16 cellular contexts compared by ENCODE assay signal in the genomic region with DNA sequence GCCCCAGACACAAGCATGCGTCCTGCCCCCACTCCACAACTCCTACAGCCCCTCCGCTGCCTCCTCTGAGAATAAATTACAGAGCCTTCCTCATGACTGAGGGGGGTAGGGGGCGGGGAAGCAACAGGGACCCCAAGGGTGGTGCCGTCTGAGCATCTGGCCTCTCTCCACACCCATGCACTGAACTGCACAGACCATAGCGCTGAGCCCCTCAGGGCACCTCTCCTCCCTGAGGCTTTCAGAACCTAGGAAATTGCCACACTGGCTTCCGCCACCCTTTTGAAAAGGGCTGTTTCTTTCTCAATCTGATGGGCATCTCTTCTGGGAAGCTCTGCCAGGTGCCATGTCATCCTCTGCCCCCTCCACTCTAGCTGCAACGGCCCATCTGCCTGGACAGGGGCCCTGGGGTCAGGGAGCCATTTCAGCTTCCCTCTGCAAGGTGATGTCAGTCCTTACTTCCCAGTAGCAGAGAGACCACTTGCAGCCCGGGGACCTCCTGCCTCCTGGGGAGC. TPM values are rescaled to one million over a fixed set of nuclear protein-coding genes. Genes with fewer than 3 reads are reported as not detected.
DNase-seq lines count a peak whose midpoint lies in the region; ATAC-seq and TF ChIP-seq lines count a peak whose summit lies in the region.
"Had no signal": no experiment of that assay in that cellular context is flagged by ENCODE, and none has a peak within 500 bp of the region (broad histone marks: within the 10 kb centered on the region; RNA-seq: fewer than 3 reads in every experiment).

No MANE protein-coding gene starts in this region.

- ATAC-seq in CD4-positive, CD25-positive, alpha-beta regulatory T cell (ENCODE audit: low read depth in 2 of 2) = no peak
- ATAC-seq in natural killer cell = no peak
- ATAC-seq: stimulated activated memory B cell treated with anti-CD40 and anti-IgM and Interleukin-4, amounts not matched to agents 10 μg/mL and 1 μg/mL and 100 μg/mL, for 72 hours; WTC11 had no signal

- H3K4me3 ChIP-seq in CD4-positive, CD25-positive, alpha-beta regulatory T cell (ENCODE audit: low read depth, low read length) = no peak overlapping the region
- H3K4me3 ChIP-seq in HL-60 (replicated peaks; ENCODE audit: insufficient read depth, low read length) (peak overlapping the region; percentile 69), prostate gland (no peak overlapping the region), hepatocyte (no peak overlapping the region)

- no peak for TF ChIP-seq CTCF in HL-60 (IDR thresholded peaks at IDR 0.05; ENCODE audit: insufficient read depth, low read length)
- no peak for TF ChIP-seq CTCF in natural killer cell (IDR thresholded peaks at IDR 0.05)
- TF ChIP-seq CTCF in prostate gland (IDR thresholded peaks at IDR 0.05) = no peak
- TF ChIP-seq CTCF in hepatocyte (IDR thresholded peaks at IDR 0.05; ENCODE audit: poor library complexity) = no peak

- peaks cover 0 to 15% (median 5%) of the 10 kb centered on the region in 7 donors for H3K9me3 Mint-ChIP-seq in CD4-positive, CD25-positive, alpha-beta regulatory T cell
- peaks cover 9% of the 10 kb centered on the region for H3K9me3 Mint-ChIP-seq in activated naive CD8-positive, alpha-beta T cell (ENCODE audit: low read depth)
- H3K9me3 Mint-ChIP-seq in natural killer cell = no peaks in the 10 kb centered on the region

- peaks cover 5% of the 10 kb centered on the region for H3K36me3 Mint-ChIP-seq in CD4-positive, CD25-positive, alpha-beta regulatory T cell
- peaks cover 8% of the 10 kb centered on the region for H3K36me3 Mint-ChIP-seq in activated naive CD8-positive, alpha-beta T cell
- no peaks in the 10 kb centered on the region for H3K36me3 Mint-ChIP-seq in natural killer cell
- H3K36me3 Mint-ChIP-seq: WTC11 had no signal

- H3K9me3 ChIP-seq in CD4-positive, CD25-positive, alpha-beta regulatory T cell (ENCODE audit: control insufficient read depth in 2 of 2, low read length in 2 of 2) = no peaks in the 10 kb centered on the region
- no peaks in the 10 kb centered on the region for H3K9me3 ChIP-seq in prostate gland
- no peaks in the 10 kb centered on the region for H3K9me3 ChIP-seq in hepatocyte (ENCODE audit: low read depth)

- peak overlapping the region in 3 of 4 donors; percentile 58 to 84 (median 73) for H3K4me3 Mint-ChIP-seq in CD4-positive, CD25-positive, alpha-beta regulatory T cell
- H3K4me3 Mint-ChIP-seq in activated naive CD8-positive, alpha-beta T cell = peak overlapping the region; percentile 27
- H3K4me3 Mint-ChIP-seq in natural killer cell = peak overlapping the region; percentile 95
- H3K4me3 Mint-ChIP-seq: stimulated activated memory B cell treated with anti-CD40 and anti-IgM and Interleukin-4, amounts not matched to agents 10 μg/mL and 1 μg/mL and 100 μg/mL, for 72 hours; WTC11 had no signal

- no peak overlapping the region for H2AFZ ChIP-seq in hepatocyte

- H3K27me3 Mint-ChIP-seq in CD4-positive, CD25-positive, alpha-beta regulatory T cell = no peaks in the 10 kb centered on the region
- no peaks in the 10 kb centered on the region for H3K27me3 Mint-ChIP-seq in activated naive CD8-positive, alpha-beta T cell
- H3K27me3 Mint-ChIP-seq in natural killer cell (ENCODE audit: low read depth in 2 of 2) = no peaks in the 10 kb centered on the region

- peaks cover 4% of the 10 kb centered on the region for H3K36me3 ChIP-seq in CD4-positive, CD25-positive, alpha-beta regulatory T cell (ENCODE audit: control insufficient read depth, insufficient read depth, low read length)
- H3K36me3 ChIP-seq in prostate gland (no peaks in the 10 kb centered on the region), hepatocyte (replicated peaks; ENCODE audit: insufficient read depth, low read depth) (no peaks in the 10 kb centered on the region)

- DNase-seq in CD4-positive, CD25-positive, alpha-beta regulatory T cell = no peak
- DNase-seq in HL-60 (ENCODE audit: low read depth in 1 of 2, low spot score in 1 of 2) (peak in 1 of 2 experiments; percentile 83), natural killer cell (peak; percentile 23), GOT3 (lab: John Stamatoyannopoulos, UW) (no peak), prostate gland (ENCODE audit: low spot score) (no peak), hepatocyte (ENCODE audit: low spot score) (no peak)
- DNase-seq: effector memory CD4-positive, alpha-beta T cell; foreskin keratinocyte; Karpas-422; NCI-H2081 treated with DMSO at 0.1 percent for 48 hours; right cardiac atrium; stimulated activated CD4-positive, alpha-beta T cell treated with anti-CD3 and anti-CD28 coated beads, Interleukin-4, amount 100 ng/mL, for 24 hours had no signal

- no peaks in the 10 kb centered on the region for H4K20me1 ChIP-seq in hepatocyte (ENCODE audit: insufficient read depth, poor library complexity, severe bottlenecking)

- peaks cover 9 to 70% (median 44%) of the 10 kb centered on the region in 4 donors for H3K4me1 Mint-ChIP-seq in CD4-positive, CD25-positive, alpha-beta regulatory T cell
- H3K4me1 Mint-ChIP-seq in activated naive CD8-positive, alpha-beta T cell (ENCODE audit: low read depth) = peaks cover 62% of the 10 kb centered on the region
- H3K4me1 Mint-ChIP-seq in natural killer cell = peaks cover 77 to 97% of the 10 kb centered on the region in 2 donors

- H3K4me2 ChIP-seq in hepatocyte = no peak overlapping the region

- peak overlapping the region; percentile 43 to 95 (median 75) for H3K27ac Mint-ChIP-seq in CD4-positive, CD25-positive, alpha-beta regulatory T cell
- no peak overlapping the region for H3K27ac Mint-ChIP-seq in activated naive CD8-positive, alpha-beta T cell
- peak overlapping the region; percentile 98 to 100 for H3K27ac Mint-ChIP-seq in natural killer cell
- H3K27ac Mint-ChIP-seq: stimulated activated memory B cell treated with anti-CD40 and anti-IgM and Interleukin-4, amounts not matched to agents 10 μg/mL and 1 μg/mL and 100 μg/mL, for 72 hours; WTC11 had no signal

- H3K4me1 ChIP-seq in CD4-positive, CD25-positive, alpha-beta regulatory T cell (ENCODE audit: control insufficient read depth, insufficient read depth, low read length, poor library complexity, severe bottlenecking) = peaks cover 50% of the 10 kb centered on the region
- H3K4me1 ChIP-seq in prostate gland (replicated peaks) = no peaks in the 10 kb centered on the region
- H3K4me1 ChIP-seq in hepatocyte (ENCODE audit: insufficient read depth) = no peaks in the 10 kb centered on the region
- H3K4me1 ChIP-seq: foreskin keratinocyte had no signal

- no peaks in the 10 kb centered on the region for H3K27me3 ChIP-seq in CD4-positive, CD25-positive, alpha-beta regulatory T cell (ENCODE audit: control insufficient read depth, insufficient read depth, low read length)
- H3K27me3 ChIP-seq in HL-60 (ENCODE audit: insufficient read depth, poor library complexity, severe bottlenecking) (no peaks in the 10 kb centered on the region), prostate gland (replicated peaks; ENCODE audit: insufficient read depth) (no peaks in the 10 kb centered on the region), hepatocyte (no peaks in the 10 kb centered on the region)
- H3K27me3 ChIP-seq: foreskin keratinocyte had no signal

- no peaks in the 10 kb centered on the region for H3K79me2 ChIP-seq in hepatocyte

- intact Hi-C loops in natural killer cell (cut with micrococcal nuclease) (loop anchor here (10.0 kb wide), 3 partner anchors 807 to 1587 kb away; a partner anchor contains a TSS), prostate gland (cut with DNase I) (no loop called here)

- no peaks in the 10 kb centered on the region for H3K9me2 ChIP-seq in hepatocyte (replicated peaks; ENCODE audit: insufficient read depth)

- TF ChIP-seq POLR2A in prostate gland (IDR thresholded peaks at IDR 0.05) = no peak

- H3K27ac ChIP-seq in CD4-positive, CD25-positive, alpha-beta regulatory T cell (ENCODE audit: insufficient read depth, low read length, poor library complexity, severe bottlenecking) = no peak overlapping the region
- H3K27ac ChIP-seq in HL-60 (replicated peaks) = peak overlapping the region; percentile 93
- no peak overlapping the region for H3K27ac ChIP-seq in prostate gland
- no peak overlapping the region for H3K27ac ChIP-seq in hepatocyte
- H3K27ac ChIP-seq: foreskin keratinocyte had no signal

- 48% methylated on average over 8 of the region's 8 CpGs for WGBS in prostate gland
- WGBS in hepatocyte (ENCODE audit: low lambda C conversion rate, missing lambda C conversion rate) = 80% methylated on average over 8 of the region's 8 CpGs

RNA-seq across cellular contexts. Expression of a gene that starts 2.5 kb away (rescaled TPM):
- total RNA-seq in CD4-positive, CD25-positive, alpha-beta regulatory T cell = 30.7 TPM
- 100 to 1,000 TPM in 3 of 4 donors, 10 to 100 TPM in 1; 56.7 to 208 (median 161) TPM for polyA plus RNA-seq in CD4-positive, CD25-positive, alpha-beta regulatory T cell
- total RNA-seq in natural killer cell = 100 to 1,000 TPM; 590 to 700 (median 619) TPM
- 1 to 10 TPM; 1.2 to 3.6 TPM for total RNA-seq in prostate gland
- not detected in 2 replicates for total RNA-seq in hepatocyte
- not detected in 2 replicates for polyA plus RNA-seq in hepatocyte
- total RNA-seq: foreskin keratinocyte, G401, WTC11 had no signal
- polyA plus RNA-seq: foreskin keratinocyte had no signal

RNA-seq across cellular contexts. Expression of a gene that starts 41.0 kb away (rescaled TPM):
- total RNA-seq in CD4-positive, CD25-positive, alpha-beta regulatory T cell = 28.2 TPM
- 10 to 100 TPM; 68.4 to 83.2 (median 72.4) TPM for polyA plus RNA-seq in CD4-positive, CD25-positive, alpha-beta regulatory T cell
- total RNA-seq in natural killer cell (100 to 1,000 TPM; 205 to 212 (median 207) TPM), prostate gland (10 to 100 TPM; 70.5 to 93.8 TPM), hepatocyte (97.7 and 110 TPM in 2 replicates)
- polyA plus RNA-seq in hepatocyte = 123 and 125 TPM in 2 replicates

Comparison
In these comparisons a context has a peak if more than half of its experiments do, and no peak if none do; other contexts are left out.
1. H3K4me3 Mint-ChIP-seq: peak in every context shown above with its lines; median percentile 95 in natural killer cell; 73 in CD4-positive, CD25-positive, alpha-beta regulatory T cell; 27 in activated naive CD8-positive, alpha-beta T cell.
2. RNA of a gene that starts 2.5 kb away (total RNA-seq): 590 to 700 TPM in natural killer cell; 30.7 TPM in CD4-positive, CD25-positive, alpha-beta regulatory T cell (single experiment), 1.2 to 3.6 TPM in prostate gland and not detected in hepatocyte; every median in the first group is over 10 times any median in the second.